In the genomic region with DNA sequence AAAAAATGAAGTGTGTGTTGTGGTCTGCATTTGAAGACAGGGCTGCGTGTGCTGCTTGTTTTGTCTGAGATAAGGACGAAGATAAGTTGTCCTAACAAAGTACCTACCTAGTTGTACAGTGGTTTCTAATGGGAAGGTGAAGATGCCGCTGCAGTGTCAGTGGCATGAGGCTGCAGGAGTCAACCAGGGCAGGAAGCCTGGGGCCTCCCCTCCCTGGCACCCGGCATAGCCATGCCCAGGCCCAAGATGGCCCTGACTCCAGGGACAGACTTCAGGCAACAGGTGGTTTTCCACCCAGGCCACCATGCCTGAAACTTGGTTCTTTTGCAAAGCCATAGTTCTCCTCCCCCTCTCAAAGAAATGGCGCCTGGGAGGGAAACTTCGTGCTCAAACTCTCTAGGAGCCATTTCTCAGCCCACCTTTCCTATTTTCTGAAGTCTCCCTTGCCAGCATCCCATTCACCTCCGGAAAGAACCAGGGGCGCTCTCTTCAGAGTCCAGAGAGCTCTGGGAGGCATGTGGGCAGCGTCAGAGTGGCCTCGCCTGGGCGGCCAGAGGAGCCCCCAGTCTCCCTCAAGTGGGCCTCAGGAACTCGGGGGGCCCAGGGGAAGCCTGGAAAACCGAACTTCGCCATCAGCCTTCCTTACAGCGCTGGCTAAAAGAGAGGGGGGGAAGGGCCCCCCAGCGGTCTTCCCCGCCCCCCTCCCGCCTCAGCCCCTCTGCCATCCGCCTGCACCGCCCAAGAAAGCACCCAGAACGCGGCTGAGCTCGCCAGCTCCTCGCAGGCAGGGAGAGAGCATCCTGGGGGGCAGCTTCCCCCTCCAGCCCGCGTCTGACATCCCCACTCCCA, we compare ENCODE assay signal across 8 cellular contexts. TPM values are rescaled to one million over a fixed set of nuclear protein-coding genes. Genes with fewer than 3 reads are reported as not detected.
A peak's percentile ranks its signal among the peaks of the same experiment; 100 is the strongest.
DNase-seq lines count a peak whose midpoint lies in the region; ATAC-seq and TF ChIP-seq lines count a peak whose summit lies in the region.

No MANE protein-coding gene starts in this region.

- TF ChIP-seq POLR2A in thyroid gland (IDR thresholded peaks at IDR 0.05) = no peak

- H3K9ac ChIP-seq in SU-DHL-6 (ENCODE audit: low read length) = peak overlapping the region; percentile 98
- peak overlapping the region; percentile 65 to 77 for H3K9ac ChIP-seq in mucosa of rectum (ENCODE audit: low read depth in 1 of 2, low read length in 2 of 2)

- H3K9me2 ChIP-seq in SU-DHL-6 (replicated peaks; ENCODE audit: insufficient read depth, low read length) = no peaks in the 10 kb centered on the region

- no peaks in the 10 kb centered on the region for H3K27me3 ChIP-seq in SU-DHL-6 (ENCODE audit: low read length)
- no peaks in the 10 kb centered on the region for H3K27me3 ChIP-seq in mucosa of rectum (ENCODE audit: control insufficient read depth in 2 of 2, insufficient read depth in 2 of 2, low read length in 2 of 2)
- no peaks in the 10 kb centered on the region for H3K27me3 ChIP-seq in thyroid gland

- H3K4me3 ChIP-seq in GM08714 (ENCODE audit: low read length) (peak overlapping the region; percentile 76), SU-DHL-6 (ENCODE audit: insufficient read depth, low read length, poor library complexity, severe bottlenecking) (peak overlapping the region; percentile 99), mucosa of rectum (ENCODE audit: low read length in 2 of 2) (peak overlapping the region; percentile 80 to 92), thyroid gland (replicated peaks in 1 of 3) (peak overlapping the region; percentile 79 to 93 (median 89))

- no peaks in the 10 kb centered on the region for H3K9me3 ChIP-seq in SU-DHL-6 (ENCODE audit: insufficient read depth, low read length)
- H3K9me3 ChIP-seq in mucosa of rectum (ENCODE audit: control insufficient read depth in 2 of 2, low read length in 2 of 2) = no peaks in the 10 kb centered on the region
- no peaks in the 10 kb centered on the region for H3K9me3 ChIP-seq in thyroid gland

- H3K4me1 ChIP-seq in mucosa of rectum (ENCODE audit: control insufficient read depth in 2 of 2, insufficient read depth in 2 of 2, low read length in 2 of 2) = peaks cover 16 to 23% of the 10 kb centered on the region in 2 donors
- peaks cover 26 to 35% of the 10 kb centered on the region in 2 donors for H3K4me1 ChIP-seq in thyroid gland

- H2AFZ ChIP-seq in SU-DHL-6 (ENCODE audit: low read depth, low read length, severe bottlenecking) = peak overlapping the region; percentile 66

- in situ Hi-C loops in G401 (cut with HindIII; ENCODE audit: low sequenced_read_pairs) = no loop called here

- peaks cover 18% of the 10 kb centered on the region for H3K79me2 ChIP-seq in SU-DHL-6 (ENCODE audit: insufficient read depth, low read length)

- peak; percentile 33 for DNase-seq in central memory CD4-positive, alpha-beta T cell
- DNase-seq in thyroid gland (peak; percentile 20 to 29), GF-D8 (lab: John Stamatoyannopoulos, UW) (no peak), G401 (ENCODE audit: low spot score) (no peak)

- H3F3A ChIP-seq in SU-DHL-6 (ENCODE audit: insufficient read depth) = peaks cover 23% of the 10 kb centered on the region

- peak overlapping the region; percentile 80 for H3K4me2 ChIP-seq in SU-DHL-6 (ENCODE audit: low read depth, low read length, poor library complexity, severe bottlenecking)

- H3K36me3 ChIP-seq in SU-DHL-6 (ENCODE audit: low read length) (no peaks in the 10 kb centered on the region), mucosa of rectum (ENCODE audit: control insufficient read depth in 2 of 2, insufficient read depth in 2 of 2, low read length in 2 of 2) (no peaks in the 10 kb centered on the region), thyroid gland (no peaks in the 10 kb centered on the region)

- H4K20me1 ChIP-seq in SU-DHL-6 (ENCODE audit: low read depth, low read length) = no peaks in the 10 kb centered on the region

- H3K27ac ChIP-seq in SU-DHL-6 (ENCODE audit: low read depth, low read length) = no peak overlapping the region
- peak overlapping the region; percentile 71 to 77 for H3K27ac ChIP-seq in mucosa of rectum (ENCODE audit: low read depth in 2 of 2, low read length in 2 of 2)
- peak overlapping the region; percentile 73 to 79 (median 79) for H3K27ac ChIP-seq in thyroid gland

- WGBS in thyroid gland, 2 donors = 25 to 35% methylated on average over 15 to 24 of the region's 26 CpGs

- intact Hi-C loops in thyroid gland (cut with DNase I) = loop anchor here (10.0 kb wide), 1 partner anchor 410 kb away; the partner anchor contains the start of gene COMTD1

- no peak for TF ChIP-seq CTCF in SU-DHL-6 (IDR thresholded peaks at IDR 0.05; ENCODE audit: insufficient read depth, low read length, poor library complexity, severe bottlenecking)
- no peak for TF ChIP-seq CTCF in thyroid gland (IDR thresholded peaks at IDR 0.05)

- no peak for ATAC-seq in HG02938 (IDR thresholded peaks at IDR 0.05; ENCODE audit: unreplicated experiment)

RNA-seq across cellular contexts. Expression of gene KAT6B, which starts 2.0 kb away (rescaled TPM):
- 100 to 1,000 TPM in 1 of 4 donors, 10 to 100 TPM in 3; 56.5 to 115 (median 76.3) TPM for total RNA-seq in thyroid gland
- 16.1 and 24.2 TPM in 2 replicates for total RNA-seq in G401 (2014; rRNA removed; shearing (Covaris generic))

Comparison
In these comparisons a context has a peak if more than half of its experiments do, and no peak if none do; other contexts are left out.
1. DNase-seq: peak in central memory CD4-positive, alpha-beta T cell (single experiment) and thyroid gland (2 of 2); none in GF-D8 (single experiment) and G401 (single experiment).
2. Peak in every context shown above with its lines, with median percentiles within 50 percentile points of each other: H3K4me3 ChIP-seq.